In the genomic region with DNA sequence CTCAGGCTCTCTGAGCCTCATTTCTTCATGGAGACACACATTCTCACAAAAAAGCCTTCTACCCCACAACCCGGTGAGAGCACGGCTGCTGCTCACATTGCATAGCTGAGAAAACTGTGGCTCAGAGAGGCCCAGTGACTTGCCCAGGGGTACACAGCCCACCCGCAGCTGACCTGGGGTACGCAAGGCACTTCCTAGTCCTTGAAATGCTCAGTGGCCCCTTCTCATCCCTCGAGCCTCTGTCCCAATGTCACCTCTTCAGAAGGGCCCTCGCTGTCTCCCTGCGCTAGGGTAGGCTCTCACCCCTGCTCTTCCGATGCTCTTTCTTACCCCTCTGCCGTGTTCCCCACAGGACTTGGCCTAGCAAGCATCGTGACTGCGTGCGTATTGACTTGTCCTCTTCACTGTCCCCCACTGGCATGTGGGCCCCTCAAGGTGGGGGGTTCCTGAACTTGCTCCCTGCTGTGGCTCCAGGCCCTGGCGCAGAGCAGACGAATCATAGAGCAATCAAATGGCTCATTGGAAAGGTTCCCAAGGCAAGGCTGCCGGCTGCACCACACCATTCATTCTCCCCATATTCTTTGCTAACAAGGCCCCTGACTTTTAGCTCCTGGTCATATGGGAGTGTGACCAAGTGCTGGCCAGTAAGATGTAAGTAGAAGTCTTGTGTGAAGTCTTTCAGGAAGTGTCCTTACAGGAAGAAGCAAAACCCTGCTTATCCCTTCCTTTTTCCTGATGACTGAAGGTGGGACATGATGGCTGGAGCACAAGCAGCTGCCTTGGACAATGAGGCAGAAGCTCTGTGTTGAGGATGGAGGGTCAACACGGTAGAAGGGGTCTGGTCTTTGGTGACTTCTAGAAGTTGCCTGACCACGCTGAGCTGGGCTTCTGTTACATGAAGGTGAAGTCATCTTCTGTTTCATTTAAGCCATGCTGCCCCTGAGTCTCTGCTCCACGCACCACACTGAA, we compare ENCODE assay signal across 1 cellular context.
A peak's percentile ranks its signal among the peaks of the same experiment; 100 is the strongest.
TF ChIP-seq lines count a peak whose summit lies in the region.

No MANE protein-coding gene starts in this region.

TF ChIP-seq in H1, 55 proteins besides CTCF, POLR2A, EP300 and RAD21:
- TF ChIP-seq TCF12 (IDR thresholded peaks at IDR 0.05; ENCODE audit: low read depth, low read length) (no peak), KDM1A (IDR thresholded peaks at IDR 0.05; ENCODE audit: borderline replicate concordance, low read length) (0 out of 2 replicates have a peak, but pooled peaks have one; percentile 28)
TF ChIP-seq in H1: peak in this region for 1.
